8 cellular contexts compared by ENCODE assay signal in genomic region chr4:89640620-89641366, GRCh38.
DNase-seq lines count a peak whose midpoint lies in the region; ATAC-seq and TF ChIP-seq lines count a peak whose summit lies in the region.

No MANE protein-coding gene starts in this region.

- H3K4me3 ChIP-seq in colonic mucosa (no peak overlapping the region), mesodermal cell (ENCODE audit: extremely low read depth, insufficient read depth, low read length, poor library complexity, severe bottlenecking) (no peak overlapping the region)

- WGBS in mesodermal cell (ENCODE audit: insufficient coverage in 2 of 2), 2 experiments = 15 to 23% methylated on average over 5 to 6 of the region's 17 CpGs

- TF ChIP-seq CTCF in LNCAP (IDR thresholded peaks at IDR 0.05) (peak; percentile 66), colonic mucosa (IDR thresholded peaks at IDR 0.05) (no peak)

- ATAC-seq in HG03108 (IDR thresholded peaks at IDR 0.05; ENCODE audit: unreplicated experiment) = no peak

- no peak overlapping the region for H3K9ac ChIP-seq in colonic mucosa (ENCODE audit: low read depth in 2 of 2, low read length in 2 of 2)

- H3K27me3 ChIP-seq in colonic mucosa = no peaks in the 10 kb centered on the region

- intact Hi-C loops in colonic mucosa (cut with DNase I) = no loop called here

- no peaks in the 10 kb centered on the region for H3K4me1 ChIP-seq in colonic mucosa
- H3K4me1 ChIP-seq in mesodermal cell (ENCODE audit: control insufficient read depth, insufficient read depth, low read length, poor library complexity, severe bottlenecking) = no peaks in the 10 kb centered on the region

- H3K9me3 ChIP-seq in colonic mucosa = no peaks in the 10 kb centered on the region
- H3K9me3 ChIP-seq in mesodermal cell (ENCODE audit: control insufficient read depth, low read length) = no peaks in the 10 kb centered on the region

- H3K27ac ChIP-seq in colonic mucosa = no peak overlapping the region
- H3K27ac ChIP-seq in mesodermal cell (ENCODE audit: low read depth, low read length, severe bottlenecking) = peak overlapping the region; percentile 39

- no peaks in the 10 kb centered on the region for H3K36me3 ChIP-seq in colonic mucosa
- H3K36me3 ChIP-seq in mesodermal cell (ENCODE audit: control insufficient read depth, insufficient read depth, low read length) = no peaks in the 10 kb centered on the region

- in situ Hi-C loops in G401 (cut with HindIII; ENCODE audit: low sequenced_read_pairs) = no loop called here

- DNase-seq in G401 (ENCODE audit: low spot score) (peak; percentile 21), colonic mucosa (peak; percentile 50), inferior parietal cortex (ENCODE audit: extremely low spot score) (no peak), activated T-cell treated with anti-CD3 and anti-CD28 coated beads for 4 hours (no peak), NK-92 (lab: John Stamatoyannopoulos, UW; ENCODE audit: unreplicated experiment) (no peak)

Comparison
In these comparisons a context has a peak if more than half of its experiments do, and no peak if none do; other contexts are left out.
1. DNase-seq: peak in G401 (single experiment) and colonic mucosa (single experiment); none in inferior parietal cortex (single experiment), activated T-cell treated with anti-CD3 and anti-CD28 coated beads for 4 hours (single experiment) and NK-92 (single experiment).